Comparison of ENCODE assay signal across 17 cellular contexts in genomic region chr6:360791-361373, GRCh38. TPM values are rescaled to one million over a fixed set of nuclear protein-coding genes. Genes with fewer than 3 reads are reported as not detected.
"Had no signal": no experiment of that assay in that cellular context is flagged by ENCODE, and none has a peak within 500 bp of the region (broad histone marks: within the 10 kb centered on the region; RNA-seq: fewer than 3 reads in every experiment).

No MANE protein-coding gene starts in this region.

- H3K4me1 ChIP-seq: adrenal gland, tibial nerve, uterus had no signal

- H3K27ac ChIP-seq: adrenal gland, ovary, tibial nerve, uterus had no signal

- DNase-seq: activated CD4-positive, alpha-beta T cell treated with anti-CD3 and anti-CD28 coated beads, Interleukin-2, amount 10 ng/mL, durations not matched to agents 7 days and 5 days; activated CD8-positive, alpha-beta memory T cell treated with anti-CD3 and anti-CD28 coated beads for 24 hours; activated CD8-positive, alpha-beta memory T cell treated with anti-CD3 and anti-CD28 coated beads, Interleukin-2, amount 50 U/mL, for 48 hours; activated effector memory CD4-positive, alpha-beta T cell treated with anti-CD3 and anti-CD28 coated beads, Interleukin-2, amount 50 U/mL, for 16 hours; activated T-cell treated with anti-CD3 and anti-CD28 coated beads, Interleukin-2, amount 50 U/mL, for 48 hours; adrenal gland; dermis blood vessel endothelial cell; ovary; stimulated activated naive CD4-positive, alpha-beta T cell treated with Interleukin-2 at 50 U/mL for 16 hours; T-helper 1 cell; T-helper 9 cell; uterus had no signal

- H3K9me3 ChIP-seq: adrenal gland, ovary, right lobe of liver, uterus had no signal

- ATAC-seq: activated CD4-positive, CD25-positive, alpha-beta regulatory T cell treated with anti-CD3 and anti-CD28 coated beads, Interleukin-2, amount 50 U/mL, for 24 hours; activated naive CD4-positive, alpha-beta T cell treated with anti-CD3 and anti-CD28 coated beads, Interleukin-2, amount 50 U/mL, for 72 hours had no signal

- H3K4me2 ChIP-seq: smooth muscle cell had no signal

- H3K4me3 Mint-ChIP-seq: activated CD4-positive, alpha-beta T cell treated with anti-CD3 and anti-CD28 coated beads, Interleukin-2, amount 10 ng/mL, durations not matched to agents 7 days and 5 days had no signal

- H3K27me3 ChIP-seq: adrenal gland, ovary, right lobe of liver, tibial nerve, uterus had no signal

- H3K27me3 Mint-ChIP-seq: activated CD4-positive, alpha-beta T cell treated with anti-CD3 and anti-CD28 coated beads, Interleukin-2, amount 10 ng/mL, durations not matched to agents 7 days and 5 days had no signal

- H3K27ac Mint-ChIP-seq: activated CD4-positive, alpha-beta T cell treated with anti-CD3 and anti-CD28 coated beads, Interleukin-2, amount 10 ng/mL, durations not matched to agents 7 days and 5 days; activated naive CD4-positive, alpha-beta T cell treated with anti-CD3 and anti-CD28 coated beads, Interleukin-2, amount 50 U/mL, for 72 hours had no signal

- H3K36me3 ChIP-seq: adrenal gland, ovary, right lobe of liver, tibial nerve, uterus had no signal

- H3K4me3 ChIP-seq: adrenal gland, ovary, right lobe of liver, smooth muscle cell, tibial nerve, uterus had no signal

RNA-seq across cellular contexts. Expression of gene IRF4, which starts 30.7 kb away (rescaled TPM):
- total RNA-seq: dermis blood vessel endothelial cell had no signal
- polyA plus RNA-seq: smooth muscle cell had no signal
